In genomic region chr2:26649322-26649721, GRCh38 we compare ENCODE assay signal across 26 cellular contexts. TPM values are rescaled to one million over a fixed set of nuclear protein-coding genes. Genes with fewer than 3 reads are reported as not detected.
DNase-seq lines count a peak whose midpoint lies in the region; ATAC-seq, FAIRE-seq and TF ChIP-seq lines count a peak whose summit lies in the region.
"Had no signal": no experiment of that assay in that cellular context is flagged by ENCODE, and none has a peak within 500 bp of the region (broad histone marks: within the 10 kb centered on the region; RNA-seq: fewer than 3 reads in every experiment).

No MANE protein-coding gene starts in this region.

- H3K27ac ChIP-seq in stomach (no peak overlapping the region), gastroesophageal sphincter (no peak overlapping the region)
- H3K27ac ChIP-seq: A549, C4-2B, dorsolateral prefrontal cortex, right atrium auricular region had no signal

- intact Hi-C loops in stomach (cut with DNase I; ENCODE audit: low total_unique reads): no loop called here

- DNase-seq in NCI-H345 (lab: John Stamatoyannopoulos, UW) (peak; percentile 33), NCI-H345 treated with DMSO at 0.1 percent for 48 hours (lab: John Stamatoyannopoulos, UW; ENCODE audit: unreplicated experiment) (no peak), NCI-H524 treated with DMSO at 0.1 percent for 48 hours (lab: John Stamatoyannopoulos, UW) (peak; percentile 67), fibroblast of gingiva (ENCODE audit: low read depth) (peak; percentile 18), stomach (peak; percentile 3), T-helper 1 cell (no peak), RCC 7860 (ENCODE audit: low spot score) (no peak)
- DNase-seq: amygdala; DMS53; dorsolateral prefrontal cortex; GOT3; KG1; kidney glomerular epithelial cell; naive B cell; NCI-H2029; PC-3; SHP77 treated with DMSO at 0.1 percent for 48 hours; stimulated activated CD4-positive, alpha-beta T cell treated with anti-CD3 and anti-CD28 coated beads, Interleukin-15, amount 100 ng/mL, for 24 hours had no signal

- TF ChIP-seq POLR2A in stomach (IDR thresholded peaks at IDR 0.05): no peak
- TF ChIP-seq POLR2A in gastroesophageal sphincter (IDR thresholded peaks at IDR 0.05): no peak

- no peak for FAIRE-seq in RCC 7860 (lab: Jason Lieb, UNC)
- FAIRE-seq: A549 had no signal

- ATAC-seq in gastroesophageal sphincter: no peak
- ATAC-seq: A549, PC-3 had no signal

- H3K9me3 ChIP-seq in stomach (no peaks in the 10 kb centered on the region), gastroesophageal sphincter (no peaks in the 10 kb centered on the region)
- H3K9me3 ChIP-seq: A549, right atrium auricular region had no signal

- 64 to 76% (median 71%) methylated on average over 7 of the region's 7 CpGs for WGBS in stomach, 5 donors
- 32 to 56% methylated on average over 3 to 4 of the region's 7 CpGs for WGBS in gastroesophageal sphincter (ENCODE audit: low coverage in 1 of 2), 2 donors

- H3K4me3 ChIP-seq in stomach (no peak overlapping the region), gastroesophageal sphincter (no peak overlapping the region)
- H3K4me3 ChIP-seq: A549, dorsolateral prefrontal cortex, right atrium auricular region had no signal

- no peak for TF ChIP-seq EP300 in stomach (IDR thresholded peaks at IDR 0.05)
- TF ChIP-seq EP300 in gastroesophageal sphincter (IDR thresholded peaks at IDR 0.05): no peak

- H3K4me1 ChIP-seq in stomach (peaks cover 0 to 13% (median 3%) of the 10 kb centered on the region in 4 donors), gastroesophageal sphincter (peaks cover 0 to 25% (median 0%) of the 10 kb centered on the region in 3 donors)
- H3K4me1 ChIP-seq: A549, right atrium auricular region had no signal

- TF ChIP-seq CTCF in stomach (IDR thresholded peaks at IDR 0.05) (no peak), gastroesophageal sphincter (IDR thresholded peaks at IDR 0.05) (no peak)

- H3K27me3 ChIP-seq in stomach (peaks cover 0 to 22% (median 0%) of the 10 kb centered on the region in 3 donors), gastroesophageal sphincter (peaks cover 4% of the 10 kb centered on the region)
- H3K27me3 ChIP-seq: right atrium auricular region had no signal

- H3K36me3 ChIP-seq in stomach (no peaks in the 10 kb centered on the region), gastroesophageal sphincter (no peaks in the 10 kb centered on the region)
- H3K36me3 ChIP-seq: right atrium auricular region had no signal

RNA-seq across cellular contexts. Expression of gene CIB4, which starts 8.2 kb away (rescaled TPM):
- total RNA-seq in stomach: 1 to 10 TPM in 1 of 5 donors, not detected in 4; 1.8 TPM
- polyA plus RNA-seq in stomach: 1 to 10 TPM in 1 of 3 donors, not detected in 2; 1.8 TPM
- not detected for total RNA-seq in gastroesophageal sphincter
- total RNA-seq: cardiac septum, epithelial cell of proximal tubule, HT1080, omental fat pad, PC-3, right atrium auricular region had no signal

RNA-seq across cellular contexts. Expression of gene KCNK3, which starts 43.2 kb away (rescaled TPM):
- total RNA-seq in stomach: 10 to 100 TPM in 1 of 5 donors, 1 to 10 TPM in 3, under 1 TPM in 1; 0.87 to 22.8 (median 2.0) TPM
- 1 to 10 TPM in 2 of 3 donors, under 1 TPM in 1; 0.62 to 2.8 (median 1.8) TPM for polyA plus RNA-seq in stomach
- total RNA-seq in gastroesophageal sphincter: 10 to 100 TPM in 2 of 4 donors, 1 to 10 TPM in 2; 2.0 to 13.9 (median 9.8) TPM
- total RNA-seq: HT1080 had no signal

Comparison
In these comparisons a context has a peak if more than half of its experiments do, and no peak if none do; other contexts are left out.
1. DNase-seq: peak in NCI-H345 (single experiment), NCI-H524 treated with DMSO at 0.1 percent for 48 hours (single experiment), fibroblast of gingiva (single experiment) and stomach (single experiment); none in NCI-H345 treated with DMSO at 0.1 percent for 48 hours (single experiment), T-helper 1 cell (0 of 5) and RCC 7860 (single experiment).